ENCODE assay signal across 1 cellular context in the genomic region with DNA sequence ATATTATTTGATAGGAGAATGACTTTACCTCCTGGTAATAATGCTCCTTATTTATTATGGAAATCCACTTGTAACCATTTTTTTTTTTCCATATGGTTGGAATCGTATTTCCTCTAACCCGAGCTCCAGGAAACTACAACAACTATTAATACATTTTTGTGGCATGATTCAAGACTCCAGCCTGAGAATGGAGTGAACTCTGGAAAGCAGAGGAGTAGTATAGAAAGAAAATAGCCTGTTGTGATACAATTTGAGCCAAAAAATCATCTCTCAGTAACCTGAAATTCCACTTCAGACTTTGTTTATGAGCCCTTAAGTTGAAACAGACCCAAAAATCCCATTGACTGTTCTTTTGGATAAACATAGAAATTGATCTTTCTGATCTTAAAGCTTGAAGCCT.
TF ChIP-seq lines count a peak whose summit lies in the region.

No MANE protein-coding gene starts in this region.

TF ChIP-seq in WTC11, 78 proteins besides CTCF, POLR2A, EP300 and RAD21 (continued from another document):
- TF ChIP-seq AR (CRISPR knock-in tag; IDR thresholded peaks at IDR 0.05) (no peak), SP1 (CRISPR knock-in tag; conservative IDR thresholded peaks at IDR 0.05) (no peak), ZNF671 (CRISPR knock-in tag; IDR thresholded peaks at IDR 0.05) (no peak), KAT7 (CRISPR knock-in tag; IDR thresholded peaks at IDR 0.05; ENCODE audit: borderline replicate concordance) (no peak), E2F1 (CRISPR knock-in tag; IDR thresholded peaks at IDR 0.05) (no peak), ZNF416 (CRISPR knock-in tag; IDR thresholded peaks at IDR 0.05) (no peak), ETV6 (CRISPR knock-in tag; IDR thresholded peaks at IDR 0.05) (no peak)
